ENCODE assay signal across 33 cellular contexts in genomic region chr2:23510471-23510870, GRCh38.
DNase-seq lines count a peak whose midpoint lies in the region; ATAC-seq, FAIRE-seq and TF ChIP-seq lines count a peak whose summit lies in the region.
"Had no signal": no experiment of that assay in that cellular context is flagged by ENCODE, and none has a peak within 500 bp of the region (broad histone marks: within the 10 kb centered on the region; RNA-seq: fewer than 3 reads in every experiment).

No MANE protein-coding gene starts in this region.

- H3K4me2 ChIP-seq in H1 (ENCODE audit: insufficient read depth in 1 of 2, low read depth in 2 of 2, low read length in 2 of 2), result no peak overlapping the region

- TF ChIP-seq CTCF in H1 (IDR thresholded peaks at IDR 0.05; ENCODE audit: control extremely low read depth in 1 of 3, insufficient read depth in 1 of 3, low read depth in 1 of 3, low read length in 3 of 3) (no peak), nephron (IDR thresholded peaks at IDR 0.05; ENCODE audit: unreplicated experiment in 3 of 3) (no peak), breast epithelium (IDR thresholded peaks at IDR 0.05) (no peak)

- H4K5ac ChIP-seq in H1 (ENCODE audit: insufficient read length, low read depth, low read length), result no peak overlapping the region

- H3K56ac ChIP-seq in H1 (replicated peaks; ENCODE audit: insufficient read length, low read depth, low read length), result no peak overlapping the region

- H2BK15ac ChIP-seq in H1 (ENCODE audit: low read length), result 0 out of 2 replicates have a peak overlapping the region, but pooled peaks have one; percentile 46

- FAIRE-seq in H1 (lab: Jason Lieb, UNC), result no peak
- FAIRE-seq: astrocyte had no signal

- H2BK12ac ChIP-seq in H1 (ENCODE audit: low read depth, low read length), result no peak overlapping the region

- no peak overlapping the region for H3K4me3 ChIP-seq in H1 (ENCODE audit: extremely low read depth in 1 of 4, insufficient read depth in 2 of 4, low read depth in 3 of 4, low read length in 4 of 4)
- no peak overlapping the region for H3K4me3 ChIP-seq in breast epithelium
- H3K4me3 ChIP-seq: coronary artery, psoas muscle, transverse colon had no signal

- no peak overlapping the region; the same call in 1 of the 2 replicates for H2BK5ac ChIP-seq in H1 (ENCODE audit: low read depth, low read length)

- no peak overlapping the region for H2AFZ ChIP-seq in H1 (ENCODE audit: low read length)

- no peak for ATAC-seq in GM21723 (IDR thresholded peaks at IDR 0.05; ENCODE audit: unreplicated experiment)
- ATAC-seq: activated T-cell treated with anti-CD3 and anti-CD28 coated beads, Interleukin-2, amount 50 U/mL, for 4 hours; left lobe of liver; SK-N-SH treated with all-trans-retinoic acid at 6 μM for 48 hours; stimulated activated memory B cell treated with anti-CD40 and anti-IgM and Interleukin-4, amounts not matched to agents 10 μg/mL and 1 μg/mL and 100 μg/mL, for 72 hours had no signal

- H3K18ac ChIP-seq in H1 (ENCODE audit: extremely low read depth, low read length), result no peak overlapping the region

- CTCF ChIA-PET in H1 (lab: Charles Lee; ENCODE audit: partially characterized antibody), result interaction anchor here (0.8 to 3.1 kb wide), 5 partner anchors 10 to 32 kb away, joined by 3 to 9 read pairs (median 3); no protein-coding TSS in a partner anchor

- no peak overlapping the region for H2BK20ac ChIP-seq in H1 (ENCODE audit: low read length)

- H3K4ac ChIP-seq in H1 (replicated peaks; ENCODE audit: insufficient read length, low read depth, low read length), result no peak overlapping the region

- no peak overlapping the region for H3K9ac ChIP-seq in H1 (replicated peaks in 1 of 4; ENCODE audit: extremely low read depth in 1 of 4, low read depth in 3 of 4, low read length in 3 of 4)

- no peaks in the 10 kb centered on the region for H3K36me3 Mint-ChIP-seq in nephron (ENCODE audit: low read depth)
- H3K36me3 Mint-ChIP-seq: activated naive CD8-positive, alpha-beta T cell treated with anti-CD3 and anti-CD28 coated beads, Interleukin-2, amount 10 ng/mL, durations not matched to agents 7 days and 5 days; mesothelial cell of epicardium; stimulated activated memory B cell treated with anti-CD40 and anti-IgM and Interleukin-4, amounts not matched to agents 10 μg/mL and 1 μg/mL and 100 μg/mL, for 72 hours had no signal

- no peaks in the 10 kb centered on the region for H3K79me2 ChIP-seq in H1 (ENCODE audit: control insufficient read depth in 1 of 2, insufficient read depth in 2 of 2, low read length in 2 of 2)

- no peak for TF ChIP-seq RAD21 in H1 (IDR thresholded peaks at IDR 0.05 in 1 of 2, conservative IDR thresholded peaks at IDR 0.05 in 1 of 2; ENCODE audit: low read depth in 2 of 2, low read length in 2 of 2)

- no peak overlapping the region for H2BK120ac ChIP-seq in H1 (replicated peaks; ENCODE audit: low read depth, low read length)

- TF ChIP-seq POLR2A in H1 (IDR thresholded peaks at IDR 0.05; ENCODE audit: control extremely low read depth in 1 of 2, low read depth in 2 of 2, low read length in 2 of 2) (no peak), breast epithelium (IDR thresholded peaks at IDR 0.05) (no peak)

- peaks cover 0 to 2% (median 0%) of the 10 kb centered on the region in 4 experiments; a peak in 3 of 7 replicates for H3K4me1 ChIP-seq in H1 (replicated peaks in 1 of 4; ENCODE audit: control insufficient read depth in 3 of 4, insufficient read depth in 4 of 4, low read length in 3 of 4)
- H3K4me1 ChIP-seq in breast epithelium, result no peaks in the 10 kb centered on the region

- TF ChIP-seq EP300 in H1 (IDR thresholded peaks at IDR 0.05; ENCODE audit: borderline replicate concordance in 1 of 2, low read depth in 2 of 2, low read length in 2 of 2), result no peak

- 91% methylated on average over 5 of the region's 5 CpGs; no CpG with 5 or more reads in 1 of the 2 experiments for WGBS in H1 (ENCODE audit: extremely low coverage in 1 of 2, insufficient coverage in 1 of 2, insufficient read length in 1 of 2, insufficient replicate concordance in 2 of 2, low coverage in 1 of 2, low lambda C conversion rate in 2 of 2, missing lambda C conversion rate in 1 of 2), 2 experiments

- peaks cover 69% of the 10 kb centered on the region for H3K4me1 Mint-ChIP-seq in nephron

- DNase-seq in NCI-H82 (lab: John Stamatoyannopoulos, UW) (peak; percentile 81), NCI-H82 treated with DMSO at 0.1 percent for 48 hours (lab: John Stamatoyannopoulos, UW; ENCODE audit: unreplicated experiment) (no peak), NCI-H2029 treated with DMSO at 0.1 percent for 48 hours (lab: John Stamatoyannopoulos, UW) (peak; percentile 58), H1 (ENCODE audit: low read depth in 1 of 2, low spot score in 2 of 2) (no peak), breast epithelium (ENCODE audit: low spot score in 2 of 2) (no peak), HPDE6-E6E7 (ENCODE audit: extremely low spot score) (no peak)
- DNase-seq: ACHN; activated CD4-positive, alpha-beta T cell treated with anti-CD3 and anti-CD28 coated beads, Interleukin-2, amount 50 U/mL, for 1 hour; activated CD4-positive, CD25-positive, alpha-beta regulatory T cell; activated gamma-delta T cell; activated naive CD8-positive, alpha-beta T cell treated with anti-CD3 and anti-CD28 coated beads, Interleukin-2, amount 10 ng/mL, durations not matched to agents 7 days and 5 days; activated T-cell treated with anti-CD3 and anti-CD28 coated beads, Interleukin-2, amount 50 U/mL, for 4 hours; BE2C; caudate nucleus; effector memory CD4-positive, alpha-beta T cell; GDM1; Kasumi-1; NCI-H187; NCI-H446; NK-92 treated with Interleukin-12 subunit alpha and Interleukin-12 subunit beta, amount 100 ng/mL, for 24 hours; nucleus accumbens; psoas muscle; transverse colon had no signal

- H3K14ac ChIP-seq in H1 (ENCODE audit: insufficient read length), result no peak overlapping the region

- H3K9me3 ChIP-seq in H1 (ENCODE audit: insufficient read depth in 2 of 2, low read depth in 1 of 2, low read length in 1 of 2), result no peaks in the 10 kb centered on the region
- H3K9me3 ChIP-seq in breast epithelium, result no peaks in the 10 kb centered on the region
- H3K9me3 ChIP-seq: BE2C, psoas muscle, transverse colon had no signal

- H3K4me3 Mint-ChIP-seq in nephron, result no peak overlapping the region
- H3K4me3 Mint-ChIP-seq: activated naive CD8-positive, alpha-beta T cell treated with anti-CD3 and anti-CD28 coated beads, Interleukin-2, amount 10 ng/mL, durations not matched to agents 7 days and 5 days; activated T-cell treated with anti-CD3 and anti-CD28 coated beads, Interleukin-2, amount 50 U/mL, for 4 hours; mesothelial cell of epicardium; stimulated activated memory B cell treated with anti-CD40 and anti-IgM and Interleukin-4, amounts not matched to agents 10 μg/mL and 1 μg/mL and 100 μg/mL, for 72 hours; T-helper 1 cell treated with Interleukin-12 subunit alpha and Interleukin-12 subunit beta and Interleukin-4 antibody, amounts not matched to agents 30 μg/mL and 1 μg/mL, for 36 hours had no signal

- intact Hi-C loops in breast epithelium (cut with DNase I; ENCODE audit: low total_unique reads), result no loop called here

- H3K27ac Mint-ChIP-seq in nephron, result peak overlapping the region; percentile 10 to 83 (median 58)
- H3K27ac Mint-ChIP-seq: activated naive CD8-positive, alpha-beta T cell treated with anti-CD3 and anti-CD28 coated beads, Interleukin-2, amount 10 ng/mL, durations not matched to agents 7 days and 5 days; mesothelial cell of epicardium; stimulated activated memory B cell treated with anti-CD40 and anti-IgM and Interleukin-4, amounts not matched to agents 10 μg/mL and 1 μg/mL and 100 μg/mL, for 72 hours; T-helper 1 cell treated with Interleukin-12 subunit alpha and Interleukin-12 subunit beta and Interleukin-4 antibody, amounts not matched to agents 30 μg/mL and 1 μg/mL, for 36 hours had no signal

- POLR2A ChIA-PET in H1 (lab: Charles Lee; ENCODE audit: partially characterized antibody), result no interaction called here

- H3K79me1 ChIP-seq in H1 (ENCODE audit: low read depth, low read length), result no peaks in the 10 kb centered on the region

- H3K27ac ChIP-seq in H1 (ENCODE audit: low read depth, low read length) (no peak overlapping the region), breast epithelium (peak overlapping the region in 1 of 2 donors; percentile 55)
- H3K27ac ChIP-seq: coronary artery, epithelial cell of prostate, psoas muscle, transverse colon had no signal

- H4K20me1 ChIP-seq in H1 (replicated peaks in 1 of 2; ENCODE audit: control insufficient read depth in 1 of 2, insufficient read depth in 2 of 2, low read length in 2 of 2), result no peaks in the 10 kb centered on the region

- no peak overlapping the region for H4K91ac ChIP-seq in H1 (replicated peaks; ENCODE audit: insufficient read length, low read length)

- peaks cover 10% of the 10 kb centered on the region for H3K27me3 Mint-ChIP-seq in nephron (ENCODE audit: low read depth)
- H3K27me3 Mint-ChIP-seq: stimulated activated memory B cell treated with anti-CD40 and anti-IgM and Interleukin-4, amounts not matched to agents 10 μg/mL and 1 μg/mL and 100 μg/mL, for 72 hours had no signal

- H3K36me3 ChIP-seq in H1 (ENCODE audit: control insufficient read depth in 2 of 4, insufficient read depth in 4 of 4, low read length in 3 of 4) (no peaks in the 10 kb centered on the region), breast epithelium (no peaks in the 10 kb centered on the region)
- H3K36me3 ChIP-seq: BE2C, transverse colon had no signal

- H2AK5ac ChIP-seq in H1 (ENCODE audit: low read depth, low read length), result no peak overlapping the region

- peaks cover 2% of the 10 kb centered on the region; the same call in 1 of the 2 replicates for H3K23me2 ChIP-seq in H1 (ENCODE audit: low read depth, low read length)

- H3K9me3 Mint-ChIP-seq in nephron, result no peaks in the 10 kb centered on the region
- H3K9me3 Mint-ChIP-seq: activated naive CD8-positive, alpha-beta T cell treated with anti-CD3 and anti-CD28 coated beads, Interleukin-2, amount 10 ng/mL, durations not matched to agents 7 days and 5 days; activated T-cell treated with anti-CD3 and anti-CD28 coated beads, Interleukin-2, amount 50 U/mL, for 4 hours; mesothelial cell of epicardium; stimulated activated memory B cell treated with anti-CD40 and anti-IgM and Interleukin-4, amounts not matched to agents 10 μg/mL and 1 μg/mL and 100 μg/mL, for 72 hours; T-helper 1 cell treated with Interleukin-12 subunit alpha and Interleukin-12 subunit beta and Interleukin-4 antibody, amounts not matched to agents 30 μg/mL and 1 μg/mL, for 36 hours had no signal

- 0 out of 2 replicates have a peak overlapping the region, but pooled peaks have one; percentile 8 for H4K8ac ChIP-seq in H1 (ENCODE audit: extremely low read depth, insufficient read depth, low read length)

- no peak overlapping the region for H3K23ac ChIP-seq in H1 (ENCODE audit: insufficient read length)

- H3K27me3 ChIP-seq in H1 (replicated peaks in 1 of 4; ENCODE audit: control insufficient read depth in 3 of 4, extremely low read depth in 1 of 4, insufficient read depth in 3 of 4, low read length in 3 of 4) (no peaks in the 10 kb centered on the region), breast epithelium (no peaks in the 10 kb centered on the region)
- H3K27me3 ChIP-seq: BE2C, transverse colon had no signal

TF ChIP-seq in H1, 55 proteins besides CTCF, POLR2A, EP300 and RAD21 (continues in another document):
- TF ChIP-seq TAF7 (optimal IDR thresholded peaks at IDR 0.05; ENCODE audit: borderline replicate concordance, low read depth, low read length) (no peak), JUND (IDR thresholded peaks at IDR 0.05; ENCODE audit: low read length) (no peak), ZNF274 (IDR thresholded peaks at IDR 0.05; ENCODE audit: borderline replicate concordance, extremely low read depth, low read length) (no peak)

Comparison
In these comparisons a context has a peak if more than half of its experiments do, and no peak if none do; other contexts are left out.
1. DNase-seq: peak in NCI-H82 (single experiment) and NCI-H2029 treated with DMSO at 0.1 percent for 48 hours (single experiment); none in NCI-H82 treated with DMSO at 0.1 percent for 48 hours (single experiment), H1 (0 of 2), breast epithelium (0 of 2) and HPDE6-E6E7 (single experiment).